ENCODE assay signal across 18 cellular contexts in the genomic region with DNA sequence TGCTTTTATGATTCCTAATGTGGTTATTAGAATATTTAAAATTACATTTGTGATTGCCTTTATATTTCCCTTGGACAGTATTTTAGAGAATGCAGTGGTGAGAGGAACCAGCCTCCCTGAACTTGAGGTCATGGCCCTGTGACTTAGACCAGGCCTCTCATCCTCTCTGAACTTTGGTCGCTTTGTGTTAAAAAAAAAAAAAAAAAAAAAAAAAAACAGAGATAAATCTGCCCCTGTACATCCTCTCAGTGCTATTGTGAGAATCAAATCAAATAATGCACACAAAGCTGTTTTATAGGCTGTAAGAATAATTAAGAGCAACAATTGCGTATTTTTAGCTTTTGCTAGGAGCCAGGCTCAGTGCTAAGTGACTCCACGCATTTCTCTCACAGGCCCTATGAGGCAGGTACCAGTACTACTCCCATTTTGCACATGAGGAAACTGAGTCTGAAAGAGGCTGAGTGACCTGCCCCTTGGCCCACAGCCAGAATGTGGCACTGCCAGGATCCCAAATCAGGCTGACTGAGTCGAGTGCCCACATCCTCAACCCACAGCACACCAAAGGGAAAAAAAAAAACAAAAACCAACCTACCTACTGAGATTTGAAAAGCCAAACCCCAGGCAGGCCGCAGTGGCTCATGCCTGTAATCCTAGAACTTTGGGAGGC.
DNase-seq lines count a peak whose midpoint lies in the region; ATAC-seq, FAIRE-seq and TF ChIP-seq lines count a peak whose summit lies in the region.
"Had no signal": no experiment of that assay in that cellular context is flagged by ENCODE, and none has a peak within 500 bp of the region (broad histone marks: within the 10 kb centered on the region; RNA-seq: fewer than 3 reads in every experiment).

No MANE protein-coding gene starts in this region.

- no peak for TF ChIP-seq POLR2A in right lobe of liver (IDR thresholded peaks at IDR 0.05)

- H4K8ac ChIP-seq in trophoblast cell (ENCODE audit: low read depth, low read length) = no peak overlapping the region

- H3K4me1 ChIP-seq in kidney (ENCODE audit: control insufficient read depth in 1 of 2, insufficient read depth in 1 of 2, low read depth in 1 of 2, low read length in 2 of 2) (peaks cover 5 to 6% of the 10 kb centered on the region in 2 donors), right lobe of liver (peaks cover 0 to 45% (median 17%) of the 10 kb centered on the region in 4 donors), small intestine (ENCODE audit: control insufficient read depth in 2 of 2, insufficient read depth in 1 of 2, low read depth in 1 of 2, low read length in 1 of 2) (peaks cover 0 to 4% of the 10 kb centered on the region in 2 donors), trophoblast cell (ENCODE audit: control insufficient read depth in 1 of 2, insufficient read depth in 2 of 2, low read length in 2 of 2) (peaks cover 9% of the 10 kb centered on the region in 2 experiments)

- no peaks in the 10 kb centered on the region for H3K79me2 ChIP-seq in trophoblast cell (ENCODE audit: control insufficient read depth, insufficient read depth, low read length, poor library complexity)

- H2BK12ac ChIP-seq in trophoblast cell (ENCODE audit: low read length) = no peak overlapping the region

- no peak overlapping the region for H3K4ac ChIP-seq in trophoblast cell (ENCODE audit: low read depth, low read length)

- H3K79me1 ChIP-seq in trophoblast cell (ENCODE audit: low read length) = peaks cover 4% of the 10 kb centered on the region

- H3K4me3 ChIP-seq in kidney (ENCODE audit: low read length in 2 of 2) = no peak overlapping the region
- no peak overlapping the region for H3K4me3 ChIP-seq in right lobe of liver
- H3K4me3 ChIP-seq in small intestine (ENCODE audit: low read depth in 1 of 2, low read length in 2 of 2) = no peak overlapping the region
- no peak overlapping the region for H3K4me3 ChIP-seq in trophoblast cell (ENCODE audit: low read depth, low read length)
- H3K4me3 ChIP-seq: GM12878, GM23338 had no signal

- no peak overlapping the region for H2AFZ ChIP-seq in trophoblast cell (ENCODE audit: insufficient read depth, low read length, poor library complexity)
- H2AFZ ChIP-seq: GM23338 had no signal

- no peaks in the 10 kb centered on the region for H3K27me3 ChIP-seq in right lobe of liver
- no peaks in the 10 kb centered on the region for H3K27me3 ChIP-seq in small intestine (ENCODE audit: control insufficient read depth in 2 of 2, insufficient read depth in 2 of 2, low read length in 2 of 2)
- H3K27me3 ChIP-seq in trophoblast cell (ENCODE audit: insufficient read depth, low read length) = no peaks in the 10 kb centered on the region

- FAIRE-seq in kidney (lab: Jason Lieb, UNC) (no peak), small intestine (lab: Jason Lieb, UNC) (no peak)
- FAIRE-seq: A204.1, GM12878, H54 had no signal

- intact Hi-C loops in kidney (cut with DNase I) (no loop called here), right lobe of liver (cut with DNase I) (no loop called here)

- no peak overlapping the region for H4K91ac ChIP-seq in trophoblast cell (ENCODE audit: low read depth, low read length)

- WGBS in right lobe of liver (ENCODE audit: insufficient coverage, low coverage, low lambda C conversion rate, missing lambda C conversion rate) = 27% methylated on average over 5 of the region's 5 CpGs
- 66 to 93% (median 82%) methylated on average over 5 of the region's 5 CpGs for WGBS in small intestine, 3 donors
- WGBS in trophoblast cell (ENCODE audit: extremely low coverage, insufficient coverage, insufficient read length) = no CpG with 5 or more reads among the region's 5 CpGs

- peak; percentile 43 to 70 (median 61) for ATAC-seq in right lobe of liver
- no peak for ATAC-seq in HG03175 (IDR thresholded peaks at IDR 0.05; ENCODE audit: unreplicated experiment)
- ATAC-seq: GM12878, GM23338, HCT116 had no signal

- no peak overlapping the region for H3K27ac ChIP-seq in kidney (ENCODE audit: low read depth in 2 of 2, low read length in 2 of 2)
- peak overlapping the region in 1 of 3 donors; percentile 49 for H3K27ac ChIP-seq in right lobe of liver
- no peak overlapping the region for H3K27ac ChIP-seq in small intestine (ENCODE audit: low read depth in 1 of 2, low read length in 1 of 2)
- no peak overlapping the region for H3K27ac ChIP-seq in trophoblast cell (ENCODE audit: low read depth, low read length)
- H3K27ac ChIP-seq: C4-2B, KMS-11 had no signal

- no peak overlapping the region for H3K14ac ChIP-seq in trophoblast cell (ENCODE audit: low read length)

- TF ChIP-seq CTCF in kidney (IDR thresholded peaks at IDR 0.05; ENCODE audit: borderline replicate concordance, extremely low read depth, insufficient read depth) = no peak
- TF ChIP-seq CTCF in right lobe of liver (IDR thresholded peaks at IDR 0.05) = no peak

- H2BK5ac ChIP-seq in trophoblast cell (ENCODE audit: low read depth, low read length, poor library complexity) = no peak overlapping the region

- H4K12ac ChIP-seq in trophoblast cell (ENCODE audit: low read depth, low read length) = no peak overlapping the region

- no peak overlapping the region for H3K4me2 ChIP-seq in trophoblast cell (ENCODE audit: low read length)
- H3K4me2 ChIP-seq: GM23338, KMS-11 had no signal

- H3K18ac ChIP-seq in trophoblast cell (ENCODE audit: low read length) = no peak overlapping the region

- H2BK120ac ChIP-seq in trophoblast cell (ENCODE audit: insufficient read depth, low read length, poor library complexity) = no peak overlapping the region

- DNase-seq in kidney (peak; percentile 22), right lobe of liver (peak in 1 of 3 donors; percentile 55), small intestine (peak; percentile 41), trophoblast cell (no peak), EL (no peak)
- DNase-seq in activated CD4-positive, alpha-beta T cell treated with anti-CD3 and anti-CD28 coated beads for 4 hours = no peak
- DNase-seq: ACHN; Caco-2; CD4-positive, alpha-beta T cell; DMS79 treated with DMSO at 0.1 percent for 48 hours had no signal

- no peak overlapping the region for H3K23ac ChIP-seq in trophoblast cell (ENCODE audit: low read length)

- no peak overlapping the region for H2AK5ac ChIP-seq in trophoblast cell (ENCODE audit: low read length)

- H3K36me3 ChIP-seq in kidney (ENCODE audit: control insufficient read depth in 1 of 2, insufficient read depth in 2 of 2, low read length in 2 of 2) (no peaks in the 10 kb centered on the region), right lobe of liver (no peaks in the 10 kb centered on the region), small intestine (ENCODE audit: control insufficient read depth in 2 of 2, insufficient read depth in 2 of 2, low read length in 2 of 2) (no peaks in the 10 kb centered on the region), trophoblast cell (ENCODE audit: control insufficient read depth in 1 of 2, insufficient read depth in 2 of 2, low read length in 2 of 2) (no peaks in the 10 kb centered on the region)

- H3K9me3 ChIP-seq in kidney (ENCODE audit: control insufficient read depth in 1 of 2, low read length in 2 of 2) (no peaks in the 10 kb centered on the region), right lobe of liver (no peaks in the 10 kb centered on the region), small intestine (ENCODE audit: control insufficient read depth, low read depth) (no peaks in the 10 kb centered on the region), trophoblast cell (ENCODE audit: insufficient read depth, low read depth, low read length) (peaks cover 3% of the 10 kb centered on the region)

- H3K9ac ChIP-seq in kidney (ENCODE audit: low read length in 2 of 2) (no peak overlapping the region), trophoblast cell (ENCODE audit: low read length) (no peak overlapping the region)
- H3K9ac ChIP-seq: KMS-11 had no signal

Comparison
In these comparisons a context has a peak if more than half of its experiments do, and no peak if none do; other contexts are left out.
1. DNase-seq: peak in kidney (single experiment) and small intestine (single experiment); none in trophoblast cell (0 of 2), activated CD4-positive, alpha-beta T cell treated with anti-CD3 and anti-CD28 coated beads for 4 hours (0 of 2) and EL (single experiment).